8 cellular contexts compared by ENCODE assay signal in the genomic region with DNA sequence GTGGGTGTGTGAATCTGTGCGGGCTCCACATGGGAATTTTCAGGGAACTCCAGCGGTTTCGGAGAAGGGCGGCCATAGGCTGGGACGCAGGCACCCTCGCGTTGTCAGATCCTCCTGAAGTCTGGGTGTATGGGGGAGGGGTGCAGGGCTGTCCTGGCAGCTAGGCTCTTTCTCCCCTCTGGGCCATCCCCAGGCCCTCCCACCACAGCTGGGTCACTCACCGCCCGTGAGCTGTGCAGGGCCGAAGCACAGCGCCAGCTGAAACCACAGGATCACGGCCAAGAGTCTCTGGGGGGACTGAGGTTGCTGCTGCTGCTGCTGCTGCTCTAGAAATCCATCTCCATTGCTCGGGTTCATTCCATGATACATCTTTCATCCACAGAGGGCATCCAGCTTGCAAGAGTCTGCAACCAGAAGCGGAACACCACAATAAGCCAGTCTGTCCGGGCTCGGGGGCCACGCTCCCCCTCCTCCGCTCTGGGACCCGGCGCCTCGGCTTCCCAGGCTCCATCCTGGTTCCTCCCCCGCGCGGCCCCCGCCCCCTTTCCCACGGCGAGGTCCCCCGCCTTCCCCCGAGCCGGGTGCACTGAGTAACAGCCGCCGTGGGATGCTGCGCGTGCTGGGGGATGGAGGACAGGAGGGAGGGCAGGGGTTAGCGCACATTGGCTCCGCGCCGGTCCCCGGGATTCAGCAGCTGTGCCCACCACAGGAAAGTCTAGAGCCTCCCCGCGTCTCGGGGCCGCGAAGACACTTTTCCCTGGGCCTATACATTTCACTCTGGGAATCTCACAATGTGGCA. TPM values are rescaled to one million over a fixed set of nuclear protein-coding genes. Genes with fewer than 3 reads are reported as not detected.
DNase-seq lines count a peak whose midpoint lies in the region; ATAC-seq and TF ChIP-seq lines count a peak whose summit lies in the region.

No MANE protein-coding gene starts in this region.

- intact Hi-C loops in left ventricle myocardium inferior (cut with micrococcal nuclease), result no loop called here

- TF ChIP-seq CTCF in left ventricle myocardium inferior (IDR thresholded peaks at IDR 0.05; ENCODE audit: borderline replicate concordance), result no peak

- H3K9me2 ChIP-seq in Karpas-422 (replicated peaks; ENCODE audit: insufficient read depth, low read length), result no peaks in the 10 kb centered on the region

- H3K9me3 ChIP-seq in left ventricle myocardium inferior (replicated peaks) (no peaks in the 10 kb centered on the region), Karpas-422 (ENCODE audit: low read length) (no peaks in the 10 kb centered on the region)

- H3K36me3 Mint-ChIP-seq in activated naive CD8-positive, alpha-beta T cell treated with anti-CD3 and anti-CD28 coated beads, Interleukin-2, amount 50 U/mL, for 24 hours (ENCODE audit: low read depth), result no peaks in the 10 kb centered on the region

- H3K4me1 ChIP-seq in left ventricle myocardium inferior (peaks cover 26% of the 10 kb centered on the region), Karpas-422 (ENCODE audit: low read length) (no peaks in the 10 kb centered on the region)

- no peaks in the 10 kb centered on the region for H3K9me3 Mint-ChIP-seq in activated naive CD8-positive, alpha-beta T cell treated with anti-CD3 and anti-CD28 coated beads, Interleukin-2, amount 50 U/mL, for 24 hours

- H3K27me3 Mint-ChIP-seq in activated naive CD8-positive, alpha-beta T cell treated with anti-CD3 and anti-CD28 coated beads, Interleukin-2, amount 50 U/mL, for 24 hours, result peaks cover 38% of the 10 kb centered on the region

- no peak overlapping the region for H2AFZ ChIP-seq in Karpas-422 (ENCODE audit: low read length)

- H3K27ac Mint-ChIP-seq in activated naive CD8-positive, alpha-beta T cell treated with anti-CD3 and anti-CD28 coated beads, Interleukin-2, amount 50 U/mL, for 24 hours, result no peak overlapping the region

- H3K4me1 Mint-ChIP-seq in activated naive CD8-positive, alpha-beta T cell treated with anti-CD3 and anti-CD28 coated beads, Interleukin-2, amount 50 U/mL, for 24 hours, result peaks cover 17% of the 10 kb centered on the region

- peak; percentile 45 for ATAC-seq in activated naive CD8-positive, alpha-beta T cell treated with anti-CD3 and anti-CD28 coated beads, Interleukin-2, amount 50 U/mL, for 24 hours
- ATAC-seq in GM18502 (IDR thresholded peaks at IDR 0.05; ENCODE audit: poor library complexity, unreplicated experiment) (no peak), GM21390 (IDR thresholded peaks at IDR 0.05; ENCODE audit: unreplicated experiment) (no peak)

- no peak overlapping the region for H3K4me2 ChIP-seq in Karpas-422 (ENCODE audit: low read depth, low read length, poor library complexity, severe bottlenecking)

- H3K4me3 Mint-ChIP-seq in activated naive CD8-positive, alpha-beta T cell treated with anti-CD3 and anti-CD28 coated beads, Interleukin-2, amount 50 U/mL, for 24 hours, result peak overlapping the region; percentile 80

- H3K27ac ChIP-seq in left ventricle myocardium inferior (replicated peaks) (peak overlapping the region; percentile 60), Karpas-422 (ENCODE audit: low read length) (no peak overlapping the region)

- H4K20me1 ChIP-seq in Karpas-422 (ENCODE audit: insufficient read depth, low read depth, low read length), result no peaks in the 10 kb centered on the region

- DNase-seq in NCI-H526 treated with DMSO at 0.1 percent for 48 hours (lab: John Stamatoyannopoulos, UW) (peak; percentile 16), left ventricle myocardium inferior (peak; percentile 59), retina (peak; percentile 82), Karpas-422 (no peak)
- DNase-seq in activated naive CD8-positive, alpha-beta T cell treated with anti-CD3 and anti-CD28 coated beads, Interleukin-2, amount 50 U/mL, for 24 hours, result peak; percentile 33

- H3K27me3 ChIP-seq in left ventricle myocardium inferior (ENCODE audit: low read depth), result peaks cover 16% of the 10 kb centered on the region
- H3K27me3 ChIP-seq in Karpas-422 (ENCODE audit: low read length), result no peaks in the 10 kb centered on the region

- no peaks in the 10 kb centered on the region for H3K79me2 ChIP-seq in Karpas-422 (ENCODE audit: low read length)

- H3K36me3 ChIP-seq in left ventricle myocardium inferior (no peaks in the 10 kb centered on the region), Karpas-422 (ENCODE audit: insufficient read depth, low read length) (no peaks in the 10 kb centered on the region)

- H3K4me3 ChIP-seq in GM08714 (ENCODE audit: low read length), result peak overlapping the region; percentile 44
- H3K4me3 ChIP-seq in left ventricle myocardium inferior, result peak overlapping the region; percentile 72
- H3K4me3 ChIP-seq in Karpas-422 (ENCODE audit: low read length), result no peak overlapping the region

- H3K9ac ChIP-seq in Karpas-422 (ENCODE audit: low read length), result no peak overlapping the region

RNA-seq across cellular contexts. Expression of a gene that starts 0.7 kb away (rescaled TPM):
- 2.5 TPM for total RNA-seq in left ventricle myocardium inferior
- total RNA-seq in Karpas-422 (2014; rRNA removed; shearing (Covaris generic); ENCODE audit: low replicate concordance), result 0.34 TPM in 1 of 2 replicates, not detected in the other

RNA-seq across cellular contexts. Expression of a gene that starts 30.0 kb away (rescaled TPM):
- total RNA-seq in left ventricle myocardium inferior, result not detected
- not detected in 2 replicates for total RNA-seq in Karpas-422 (2014; rRNA removed; shearing (Covaris generic); ENCODE audit: low replicate concordance)
